In the genomic region with DNA sequence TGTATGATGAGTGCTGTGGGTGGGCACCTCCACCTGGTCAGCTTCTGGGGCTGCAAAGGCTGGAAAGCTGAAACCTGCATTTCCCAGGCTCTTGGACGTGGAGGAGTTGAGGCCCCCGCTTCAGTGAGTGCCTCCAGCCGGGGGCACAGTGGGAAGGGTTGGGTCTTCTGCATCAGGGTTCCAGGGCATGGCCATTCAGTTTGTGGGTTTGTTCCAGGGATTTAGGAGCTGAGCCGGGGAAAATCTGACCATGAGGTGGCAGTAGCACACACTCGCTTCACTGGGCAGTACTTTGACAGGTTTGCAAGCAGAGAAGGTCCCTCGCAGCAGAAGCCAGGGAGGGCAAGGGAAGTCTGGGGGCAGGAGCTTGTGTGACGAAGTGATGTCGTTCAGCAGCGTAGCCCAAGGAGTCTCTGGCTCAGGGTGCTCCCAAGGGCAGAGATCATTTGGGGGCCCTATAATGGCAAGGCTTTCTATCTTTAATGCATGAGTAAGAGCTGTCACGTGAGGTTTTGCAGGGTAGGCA, we compare ENCODE assay signal across 1 cellular context.
TF ChIP-seq lines count a peak whose summit lies in the region.

No MANE protein-coding gene starts in this region.

TF ChIP-seq in HepG2, 621 proteins besides CTCF, POLR2A, EP300 and RAD21 (continued from another document):
- TF ChIP-seq, protein P1, sequence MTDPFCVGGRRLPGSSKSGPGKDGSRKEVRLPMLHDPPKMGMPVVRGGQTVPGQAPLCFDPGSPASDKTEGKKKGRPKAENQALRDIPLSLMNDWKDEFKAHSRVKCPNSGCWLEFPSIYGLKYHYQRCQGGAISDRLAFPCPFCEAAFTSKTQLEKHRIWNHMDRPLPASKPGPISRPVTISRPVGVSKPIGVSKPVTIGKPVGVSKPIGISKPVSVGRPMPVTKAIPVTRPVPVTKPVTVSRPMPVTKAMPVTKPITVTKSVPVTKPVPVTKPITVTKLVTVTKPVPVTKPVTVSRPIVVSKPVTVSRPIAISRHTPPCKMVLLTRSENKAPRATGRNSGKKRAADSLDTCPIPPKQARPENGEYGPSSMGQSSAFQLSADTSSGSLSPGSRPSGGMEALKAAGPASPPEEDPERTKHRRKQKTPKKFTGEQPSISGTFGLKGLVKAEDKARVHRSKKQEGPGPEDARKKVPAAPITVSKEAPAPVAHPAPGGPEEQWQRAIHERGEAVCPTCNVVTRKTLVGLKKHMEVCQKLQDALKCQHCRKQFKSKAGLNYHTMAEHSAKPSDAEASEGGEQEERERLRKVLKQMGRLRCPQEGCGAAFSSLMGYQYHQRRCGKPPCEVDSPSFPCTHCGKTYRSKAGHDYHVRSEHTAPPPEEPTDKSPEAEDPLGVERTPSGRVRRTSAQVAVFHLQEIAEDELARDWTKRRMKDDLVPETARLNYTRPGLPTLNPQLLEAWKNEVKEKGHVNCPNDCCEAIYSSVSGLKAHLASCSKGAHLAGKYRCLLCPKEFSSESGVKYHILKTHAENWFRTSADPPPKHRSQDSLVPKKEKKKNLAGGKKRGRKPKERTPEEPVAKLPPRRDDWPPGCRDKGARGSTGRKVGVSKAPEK (CRISPR knock-in tag; IDR thresholded peaks at IDR 0.05; ENCODE audit: borderline replicate concordance): no peak
- TF ChIP-seq, protein P2, sequence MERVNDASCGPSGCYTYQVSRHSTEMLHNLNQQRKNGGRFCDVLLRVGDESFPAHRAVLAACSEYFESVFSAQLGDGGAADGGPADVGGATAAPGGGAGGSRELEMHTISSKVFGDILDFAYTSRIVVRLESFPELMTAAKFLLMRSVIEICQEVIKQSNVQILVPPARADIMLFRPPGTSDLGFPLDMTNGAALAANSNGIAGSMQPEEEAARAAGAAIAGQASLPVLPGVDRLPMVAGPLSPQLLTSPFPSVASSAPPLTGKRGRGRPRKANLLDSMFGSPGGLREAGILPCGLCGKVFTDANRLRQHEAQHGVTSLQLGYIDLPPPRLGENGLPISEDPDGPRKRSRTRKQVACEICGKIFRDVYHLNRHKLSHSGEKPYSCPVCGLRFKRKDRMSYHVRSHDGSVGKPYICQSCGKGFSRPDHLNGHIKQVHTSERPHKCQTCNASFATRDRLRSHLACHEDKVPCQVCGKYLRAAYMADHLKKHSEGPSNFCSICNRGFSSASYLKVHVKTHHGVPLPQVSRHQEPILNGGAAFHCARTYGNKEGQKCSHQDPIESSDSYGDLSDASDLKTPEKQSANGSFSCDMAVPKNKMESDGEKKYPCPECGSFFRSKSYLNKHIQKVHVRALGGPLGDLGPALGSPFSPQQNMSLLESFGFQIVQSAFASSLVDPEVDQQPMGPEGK (CRISPR knock-in tag; IDR thresholded peaks at IDR 0.05): peak; percentile 23; the same call in 1 of the 2 replicates
- TF ChIP-seq, protein P3, sequence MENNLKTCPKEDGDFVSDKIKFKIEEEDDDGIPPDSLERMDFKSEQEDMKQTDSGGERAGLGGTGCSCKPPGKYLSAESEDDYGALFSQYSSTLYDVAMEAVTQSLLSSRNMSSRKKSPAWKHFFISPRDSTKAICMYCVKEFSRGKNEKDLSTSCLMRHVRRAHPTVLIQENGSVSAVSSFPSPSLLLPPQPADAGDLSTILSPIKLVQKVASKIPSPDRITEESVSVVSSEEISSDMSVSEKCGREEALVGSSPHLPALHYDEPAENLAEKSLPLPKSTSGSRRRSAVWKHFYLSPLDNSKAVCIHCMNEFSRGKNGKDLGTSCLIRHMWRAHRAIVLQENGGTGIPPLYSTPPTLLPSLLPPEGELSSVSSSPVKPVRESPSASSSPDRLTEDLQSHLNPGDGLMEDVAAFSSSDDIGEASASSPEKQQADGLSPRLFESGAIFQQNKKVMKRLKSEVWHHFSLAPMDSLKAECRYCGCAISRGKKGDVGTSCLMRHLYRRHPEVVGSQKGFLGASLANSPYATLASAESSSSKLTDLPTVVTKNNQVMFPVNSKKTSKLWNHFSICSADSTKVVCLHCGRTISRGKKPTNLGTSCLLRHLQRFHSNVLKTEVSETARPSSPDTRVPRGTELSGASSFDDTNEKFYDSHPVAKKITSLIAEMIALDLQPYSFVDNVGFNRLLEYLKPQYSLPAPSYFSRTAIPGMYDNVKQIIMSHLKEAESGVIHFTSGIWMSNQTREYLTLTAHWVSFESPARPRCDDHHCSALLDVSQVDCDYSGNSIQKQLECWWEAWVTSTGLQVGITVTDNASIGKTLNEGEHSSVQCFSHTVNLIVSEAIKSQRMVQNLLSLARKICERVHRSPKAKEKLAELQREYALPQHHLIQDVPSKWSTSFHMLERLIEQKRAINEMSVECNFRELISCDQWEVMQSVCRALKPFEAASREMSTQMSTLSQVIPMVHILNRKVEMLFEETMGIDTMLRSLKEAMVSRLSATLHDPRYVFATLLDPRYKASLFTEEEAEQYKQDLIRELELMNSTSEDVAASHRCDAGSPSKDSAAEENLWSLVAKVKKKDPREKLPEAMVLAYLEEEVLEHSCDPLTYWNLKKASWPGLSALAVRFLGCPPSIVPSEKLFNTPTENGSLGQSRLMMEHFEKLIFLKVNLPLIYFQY (CRISPR knock-in tag; IDR thresholded peaks at IDR 0.05; ENCODE audit: borderline replicate concordance): peak; percentile 29; the same call in 1 of the 2 replicates
- TF ChIP-seq SAP130 (CRISPR knock-in tag; IDR thresholded peaks at IDR 0.05; ENCODE audit: low read depth) (no peak), ZNF225 (CRISPR knock-in tag; IDR thresholded peaks at IDR 0.05) (no peak), ZNF12 (CRISPR knock-in tag; IDR thresholded peaks at IDR 0.05) (no peak), PHF8 (CRISPR knock-in tag; IDR thresholded peaks at IDR 0.05) (no peak; the same call in 1 of the 2 replicates), KDM2A (CRISPR knock-in tag; IDR thresholded peaks at IDR 0.05; ENCODE audit: borderline replicate concordance, low read depth) (peak; percentile 49; the same call in 1 of the 2 replicates), ZMYM3 (CRISPR knock-in tag; IDR thresholded peaks at IDR 0.05) (no peak), BHLHE40 (IDR thresholded peaks at IDR 0.05; ENCODE audit: low read length) (0 out of 2 replicates have a peak, but pooled peaks have one; percentile 21), ZFP36 (IDR thresholded peaks at IDR 0.05; ENCODE audit: borderline replicate concordance, low read depth, low read length, partially characterized antibody) (peak; percentile 17), NPAS2 (CRISPR knock-in tag; IDR thresholded peaks at IDR 0.05; ENCODE audit: borderline replicate concordance) (no peak), KDM5B (CRISPR knock-in tag; IDR thresholded peaks at IDR 0.05; ENCODE audit: borderline replicate concordance) (0 out of 2 replicates have a peak, but pooled peaks have one; percentile 16), ARNTL (CRISPR knock-in tag; IDR thresholded peaks at IDR 0.05) (no peak), NFKBIZ (CRISPR knock-in tag; IDR thresholded peaks at IDR 0.05) (no peak), SRSF1 (optimal IDR thresholded peaks at IDR 0.05; ENCODE audit: low read depth, low read length) (no peak), KLF12 (CRISPR knock-in tag; IDR thresholded peaks at IDR 0.05; ENCODE audit: borderline replicate concordance) (no peak), RFX1 (IDR thresholded peaks at IDR 0.05) (no peak)
- TF ChIP-seq, protein P4, sequence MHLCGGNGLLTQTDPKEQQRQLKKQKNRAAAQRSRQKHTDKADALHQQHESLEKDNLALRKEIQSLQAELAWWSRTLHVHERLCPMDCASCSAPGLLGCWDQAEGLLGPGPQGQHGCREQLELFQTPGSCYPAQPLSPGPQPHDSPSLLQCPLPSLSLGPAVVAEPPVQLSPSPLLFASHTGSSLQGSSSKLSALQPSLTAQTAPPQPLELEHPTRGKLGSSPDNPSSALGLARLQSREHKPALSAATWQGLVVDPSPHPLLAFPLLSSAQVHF (CRISPR knock-in tag; IDR thresholded peaks at IDR 0.05): no peak
- TF ChIP-seq, protein P5, sequence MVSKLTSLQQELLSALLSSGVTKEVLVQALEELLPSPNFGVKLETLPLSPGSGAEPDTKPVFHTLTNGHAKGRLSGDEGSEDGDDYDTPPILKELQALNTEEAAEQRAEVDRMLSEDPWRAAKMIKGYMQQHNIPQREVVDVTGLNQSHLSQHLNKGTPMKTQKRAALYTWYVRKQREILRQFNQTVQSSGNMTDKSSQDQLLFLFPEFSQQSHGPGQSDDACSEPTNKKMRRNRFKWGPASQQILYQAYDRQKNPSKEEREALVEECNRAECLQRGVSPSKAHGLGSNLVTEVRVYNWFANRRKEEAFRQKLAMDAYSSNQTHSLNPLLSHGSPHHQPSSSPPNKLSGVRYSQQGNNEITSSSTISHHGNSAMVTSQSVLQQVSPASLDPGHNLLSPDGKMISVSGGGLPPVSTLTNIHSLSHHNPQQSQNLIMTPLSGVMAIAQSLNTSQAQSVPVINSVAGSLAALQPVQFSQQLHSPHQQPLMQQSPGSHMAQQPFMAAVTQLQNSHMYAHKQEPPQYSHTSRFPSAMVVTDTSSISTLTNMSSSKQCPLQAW (CRISPR knock-in tag; IDR thresholded peaks at IDR 0.05): 0 out of 2 replicates have a peak, but pooled peaks have one; percentile 25
- TF ChIP-seq, protein P6, sequence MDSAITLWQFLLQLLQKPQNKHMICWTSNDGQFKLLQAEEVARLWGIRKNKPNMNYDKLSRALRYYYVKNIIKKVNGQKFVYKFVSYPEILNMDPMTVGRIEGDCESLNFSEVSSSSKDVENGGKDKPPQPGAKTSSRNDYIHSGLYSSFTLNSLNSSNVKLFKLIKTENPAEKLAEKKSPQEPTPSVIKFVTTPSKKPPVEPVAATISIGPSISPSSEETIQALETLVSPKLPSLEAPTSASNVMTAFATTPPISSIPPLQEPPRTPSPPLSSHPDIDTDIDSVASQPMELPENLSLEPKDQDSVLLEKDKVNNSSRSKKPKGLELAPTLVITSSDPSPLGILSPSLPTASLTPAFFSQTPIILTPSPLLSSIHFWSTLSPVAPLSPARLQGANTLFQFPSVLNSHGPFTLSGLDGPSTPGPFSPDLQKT (CRISPR knock-in tag; IDR thresholded peaks at IDR 0.05; ENCODE audit: borderline replicate concordance): no peak
- TF ChIP-seq, protein P7, sequence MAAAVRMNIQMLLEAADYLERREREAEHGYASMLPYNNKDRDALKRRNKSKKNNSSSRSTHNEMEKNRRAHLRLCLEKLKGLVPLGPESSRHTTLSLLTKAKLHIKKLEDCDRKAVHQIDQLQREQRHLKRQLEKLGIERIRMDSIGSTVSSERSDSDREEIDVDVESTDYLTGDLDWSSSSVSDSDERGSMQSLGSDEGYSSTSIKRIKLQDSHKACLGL (CRISPR knock-in tag; IDR thresholded peaks at IDR 0.05): no peak
- TF ChIP-seq, protein P8, sequence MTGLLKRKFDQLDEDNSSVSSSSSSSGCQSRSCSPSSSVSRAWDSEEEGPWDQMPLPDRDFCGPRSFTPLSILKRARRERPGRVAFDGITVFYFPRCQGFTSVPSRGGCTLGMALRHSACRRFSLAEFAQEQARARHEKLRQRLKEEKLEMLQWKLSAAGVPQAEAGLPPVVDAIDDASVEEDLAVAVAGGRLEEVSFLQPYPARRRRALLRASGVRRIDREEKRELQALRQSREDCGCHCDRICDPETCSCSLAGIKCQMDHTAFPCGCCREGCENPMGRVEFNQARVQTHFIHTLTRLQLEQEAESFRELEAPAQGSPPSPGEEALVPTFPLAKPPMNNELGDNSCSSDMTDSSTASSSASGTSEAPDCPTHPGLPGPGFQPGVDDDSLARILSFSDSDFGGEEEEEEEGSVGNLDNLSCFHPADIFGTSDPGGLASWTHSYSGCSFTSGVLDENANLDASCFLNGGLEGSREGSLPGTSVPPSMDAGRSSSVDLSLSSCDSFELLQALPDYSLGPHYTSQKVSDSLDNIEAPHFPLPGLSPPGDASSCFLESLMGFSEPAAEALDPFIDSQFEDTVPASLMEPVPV (CRISPR knock-in tag; IDR thresholded peaks at IDR 0.05): no peak
- TF ChIP-seq, protein P9, sequence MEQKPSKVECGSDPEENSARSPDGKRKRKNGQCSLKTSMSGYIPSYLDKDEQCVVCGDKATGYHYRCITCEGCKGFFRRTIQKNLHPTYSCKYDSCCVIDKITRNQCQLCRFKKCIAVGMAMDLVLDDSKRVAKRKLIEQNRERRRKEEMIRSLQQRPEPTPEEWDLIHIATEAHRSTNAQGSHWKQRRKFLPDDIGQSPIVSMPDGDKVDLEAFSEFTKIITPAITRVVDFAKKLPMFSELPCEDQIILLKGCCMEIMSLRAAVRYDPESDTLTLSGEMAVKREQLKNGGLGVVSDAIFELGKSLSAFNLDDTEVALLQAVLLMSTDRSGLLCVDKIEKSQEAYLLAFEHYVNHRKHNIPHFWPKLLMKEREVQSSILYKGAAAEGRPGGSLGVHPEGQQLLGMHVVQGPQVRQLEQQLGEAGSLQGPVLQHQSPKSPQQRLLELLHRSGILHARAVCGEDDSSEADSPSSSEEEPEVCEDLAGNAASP (CRISPR knock-in tag; IDR thresholded peaks at IDR 0.05; ENCODE audit: borderline replicate concordance): no peak
- TF ChIP-seq, protein P10, sequence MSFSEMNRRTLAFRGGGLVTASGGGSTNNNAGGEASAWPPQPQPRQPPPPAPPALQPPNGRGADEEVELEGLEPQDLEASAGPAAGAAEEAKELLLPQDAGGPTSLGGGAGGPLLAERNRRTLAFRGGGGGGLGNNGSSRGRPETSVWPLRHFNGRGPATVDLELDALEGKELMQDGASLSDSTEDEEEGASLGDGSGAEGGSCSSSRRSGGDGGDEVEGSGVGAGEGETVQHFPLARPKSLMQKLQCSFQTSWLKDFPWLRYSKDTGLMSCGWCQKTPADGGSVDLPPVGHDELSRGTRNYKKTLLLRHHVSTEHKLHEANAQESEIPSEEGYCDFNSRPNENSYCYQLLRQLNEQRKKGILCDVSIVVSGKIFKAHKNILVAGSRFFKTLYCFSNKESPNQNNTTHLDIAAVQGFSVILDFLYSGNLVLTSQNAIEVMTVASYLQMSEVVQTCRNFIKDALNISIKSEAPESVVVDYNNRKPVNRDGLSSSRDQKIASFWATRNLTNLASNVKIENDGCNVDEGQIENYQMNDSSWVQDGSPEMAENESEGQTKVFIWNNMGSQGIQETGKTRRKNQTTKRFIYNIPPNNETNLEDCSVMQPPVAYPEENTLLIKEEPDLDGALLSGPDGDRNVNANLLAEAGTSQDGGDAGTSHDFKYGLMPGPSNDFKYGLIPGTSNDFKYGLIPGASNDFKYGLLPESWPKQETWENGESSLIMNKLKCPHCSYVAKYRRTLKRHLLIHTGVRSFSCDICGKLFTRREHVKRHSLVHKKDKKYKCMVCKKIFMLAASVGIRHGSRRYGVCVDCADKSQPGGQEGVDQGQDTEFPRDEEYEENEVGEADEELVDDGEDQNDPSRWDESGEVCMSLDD (CRISPR knock-in tag; IDR thresholded peaks at IDR 0.05; ENCODE audit: borderline replicate concordance): no peak
